In genomic region chr2:17441055-17441771, GRCh38 we compare ENCODE assay signal across 24 cellular contexts.
A peak's percentile ranks its signal among the peaks of the same experiment; 100 is the strongest.
DNase-seq lines count a peak whose midpoint lies in the region; ATAC-seq, FAIRE-seq and TF ChIP-seq lines count a peak whose summit lies in the region.
"Had no signal": no experiment of that assay in that cellular context is flagged by ENCODE, and none has a peak within 500 bp of the region (broad histone marks: within the 10 kb centered on the region; RNA-seq: fewer than 3 reads in every experiment).

No MANE protein-coding gene starts in this region.

- H3K4me1 ChIP-seq in HUES64 (ENCODE audit: insufficient read depth, low read length) (peaks cover 9% of the 10 kb centered on the region), K562 (replicated peaks in 1 of 2; ENCODE audit: control insufficient read depth in 2 of 2, insufficient read depth in 2 of 2, low read length in 2 of 2) (no peaks in the 10 kb centered on the region; a peak in 1 of 5 replicates), pancreas (no peaks in the 10 kb centered on the region)
- H3K4me1 ChIP-seq: A549, upper lobe of right lung had no signal

- no peak for TF ChIP-seq CTCF in K562 (IDR thresholded peaks at IDR 0.05 in 2 of 3, conservative IDR thresholded peaks at IDR 0.05 in 1 of 3; ENCODE audit: insufficient read depth in 2 of 3, low read depth in 1 of 3, low read length in 3 of 3)
- TF ChIP-seq CTCF in pancreas (IDR thresholded peaks at IDR 0.05), result no peak

- CTCF ChIA-PET in K562 (lab: Yijun Ruan, JAX; ENCODE audit: low intra/inter-chr PET ratio), result no interaction called here

- BruUV-seq in K562 (replicated peaks; lab: Mats Ljungman, UMichigan), result no TSS peak

- peak overlapping the region; percentile 73 for H3K27ac ChIP-seq in HUES64 (ENCODE audit: low read depth, low read length)
- H3K27ac ChIP-seq in K562 (ENCODE audit: extremely low read depth, low read depth, low read length), result no peak overlapping the region
- no peak overlapping the region for H3K27ac ChIP-seq in pancreas
- H3K27ac ChIP-seq: A549, neutrophil, upper lobe of right lung had no signal

- WGBS in HUES64, result 53% methylated on average over 4 of the region's 4 CpGs
- WGBS in K562 (ENCODE audit: insufficient coverage, low coverage, missing lambda C conversion rate), result 0% methylated on average over 4 of the region's 4 CpGs
- 60 to 72% methylated on average over 4 of the region's 4 CpGs for WGBS in pancreas, 2 donors

- H3K4me3 ChIP-seq in HUES64 (ENCODE audit: low read length) (no peak overlapping the region), K562 (no peak overlapping the region), pancreas (no peak overlapping the region)
- H3K4me3 ChIP-seq: A549, upper lobe of right lung had no signal

- FAIRE-seq in K562 (lab: Jason Lieb, UNC) (no peak), pancreas (lab: Jason Lieb, UNC) (no peak)
- FAIRE-seq: A549 had no signal

- peak overlapping the region; percentile 43; the same call in 1 of the 2 replicates for H2AFZ ChIP-seq in K562 (ENCODE audit: low read depth, low read length)

- DNase-seq in A172 (ENCODE audit: low spot score), result peak; percentile 48
- peak in 2 of 4 experiments; percentile 7 to 9 for DNase-seq in K562 (ENCODE audit: extremely low read depth in 1 of 4, low spot score in 3 of 4)
- DNase-seq in islet precursor cell, result peak; percentile 57
- no peak for DNase-seq in NAMALWA (ENCODE audit: low spot score)
- DNase-seq in NCI-H748 treated with DMSO at 0.1 percent for 48 hours (lab: John Stamatoyannopoulos, UW), result no peak
- no peak for DNase-seq in pancreas
- DNase-seq: activated CD8-positive, alpha-beta T cell treated with anti-CD3 and anti-CD28 coated beads for 36 hours; activated naive CD4-positive, alpha-beta T cell treated with anti-CD3 and anti-CD28 coated beads for 36 hours; activated T-cell treated with anti-CD3 and anti-CD28 coated beads, Interleukin-2, amount 50 U/mL, for 24 hours; Calu3; cerebellar nuclear complex; effector CD8-positive, alpha-beta T cell; EL; glutamatergic neuron; left ventricle myocardium superior; NCI-H1048; NCI-H2029; NCI-H226; T-helper 9 cell; upper lobe of right lung had no signal

- no peak for TF ChIP-seq RAD21 in K562 (CRISPR knock-in tag; conservative IDR thresholded peaks at IDR 0.05 in 1 of 2, IDR thresholded peaks at IDR 0.05 in 1 of 2)

- H3K9me3 ChIP-seq in HUES64 (ENCODE audit: insufficient read depth, low read depth, low read length), result no peaks in the 10 kb centered on the region
- H3K9me3 ChIP-seq in K562 (replicated peaks; ENCODE audit: control insufficient read depth, insufficient read depth, low read depth, low read length), result no peaks in the 10 kb centered on the region
- H3K9me3 ChIP-seq in pancreas, result no peaks in the 10 kb centered on the region
- H3K9me3 ChIP-seq: A549, neutrophil, upper lobe of right lung had no signal

- POLR2A ChIA-PET in K562 (lab: Yijun Ruan, JAX), result no interaction called here

- no peaks in the 10 kb centered on the region for H3K79me2 ChIP-seq in K562 (ENCODE audit: control insufficient read depth, insufficient read depth, low read length)

- H3K9me1 ChIP-seq in K562 (ENCODE audit: control insufficient read depth, insufficient read depth, low read length), result no peaks in the 10 kb centered on the region

- no peak for TF ChIP-seq EP300 in K562 (IDR thresholded peaks at IDR 0.05; ENCODE audit: low read length)

- in situ Hi-C loops in K562 (cut with MboI), result no loop called here

- H3K27me3 ChIP-seq in HUES64 (ENCODE audit: insufficient read depth, low read length) (no peaks in the 10 kb centered on the region), K562 (ENCODE audit: control insufficient read depth in 2 of 2, insufficient read depth in 2 of 2, low read length in 2 of 2) (no peaks in the 10 kb centered on the region), pancreas (no peaks in the 10 kb centered on the region)
- H3K27me3 ChIP-seq: neutrophil, upper lobe of right lung had no signal

- no peak for TF ChIP-seq POLR2A in K562 (conservative IDR thresholded peaks at IDR 0.05)

- H3K36me3 ChIP-seq in HUES64 (ENCODE audit: insufficient read depth, low read length) (no peaks in the 10 kb centered on the region), K562 (ENCODE audit: control insufficient read depth, insufficient read depth, low read length) (no peaks in the 10 kb centered on the region), pancreas (no peaks in the 10 kb centered on the region)
- H3K36me3 ChIP-seq: neutrophil, upper lobe of right lung had no signal

- H4K20me1 ChIP-seq in K562 (replicated peaks; ENCODE audit: control insufficient read depth, insufficient read depth, low read length), result no peaks in the 10 kb centered on the region

- H3K9ac ChIP-seq in HUES64 (ENCODE audit: low read depth, low read length), result peak overlapping the region; percentile 11; the same call in 1 of the 2 replicates
- H3K9ac ChIP-seq in K562 (ENCODE audit: insufficient read depth in 1 of 2, low read depth in 2 of 2, low read length in 2 of 2), result no peak overlapping the region

- intact Hi-C loops in K562 (cut with micrococcal nuclease) (no loop called here), pancreas (cut with DNase I) (no loop called here)

- no peak overlapping the region for H3K4me2 ChIP-seq in K562 (ENCODE audit: insufficient read depth, low read length)
- H3K4me2 ChIP-seq: A549 had no signal

- ATAC-seq in K562, result peak; percentile 75
- no peak for ATAC-seq in pancreas
- no peak for ATAC-seq in HG02610 (IDR thresholded peaks at IDR 0.05; ENCODE audit: unreplicated experiment)
- ATAC-seq: A549; activated CD8-positive, alpha-beta T cell treated with anti-CD3 and anti-CD28 coated beads for 36 hours; left ventricle myocardium superior; upper lobe of right lung had no signal

TF ChIP-seq in K562, 482 proteins besides CTCF, POLR2A, EP300 and RAD21:
- TF ChIP-seq NFE2 (IDR thresholded peaks at IDR 0.05; ENCODE audit: low read depth), result peak; percentile 41
- TF ChIP-seq C11orf30 (IDR thresholded peaks at IDR 0.05; ENCODE audit: low read depth), result peak; percentile 41; the same call in 1 of the 2 replicates
- no peak for TF ChIP-seq RBBP5 (IDR thresholded peaks at IDR 0.05; ENCODE audit: borderline replicate concordance, insufficient read depth, low read length, poor library complexity, severe bottlenecking)
- TF ChIP-seq ZFP36 (IDR thresholded peaks at IDR 0.05; ENCODE audit: low read depth, low read length, partially characterized antibody), result peak; percentile 39
- TF ChIP-seq YY1 (IDR thresholded peaks at IDR 0.05; ENCODE audit: borderline replicate concordance in 1 of 3, control insufficient read depth in 1 of 3, extremely low read depth in 1 of 3, insufficient read depth in 3 of 3, insufficient read length in 1 of 3, insufficient replicate concordance in 2 of 3, low read depth in 1 of 3, low read length in 2 of 3), result peak in 1 of 3 experiments; percentile 35
- 0 out of 2 replicates have a peak, but pooled peaks have one; percentile 16 for TF ChIP-seq ZNF316 (IDR thresholded peaks at IDR 0.05)

Comparison
In these comparisons a context has a peak if more than half of its experiments do, and no peak if none do; other contexts are left out.
1. DNase-seq: peak in A172 (single experiment) and islet precursor cell (single experiment); none in NAMALWA (single experiment), NCI-H748 treated with DMSO at 0.1 percent for 48 hours (single experiment) and pancreas (0 of 6).